In the genomic region with DNA sequence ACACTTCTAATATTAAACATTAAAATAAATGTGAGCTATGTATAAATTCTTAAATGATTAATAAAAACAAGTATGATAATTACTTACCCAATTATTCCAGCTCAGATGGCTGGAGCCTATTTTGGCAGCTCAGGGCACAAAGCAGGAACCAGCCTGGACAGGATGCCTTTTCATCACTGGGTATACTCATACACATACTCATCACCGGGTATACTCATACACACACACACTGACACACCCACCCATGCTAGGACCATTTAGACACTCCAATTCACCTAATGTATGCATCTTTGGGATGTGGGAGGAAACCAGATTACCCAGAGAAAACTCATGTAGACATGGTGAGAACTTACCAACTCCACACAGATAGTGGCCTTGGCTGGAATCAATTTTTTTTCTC, we compare ENCODE assay signal across 23 cellular contexts.
"Had no signal": no experiment of that assay in that cellular context is flagged by ENCODE, and none has a peak within 500 bp of the region (broad histone marks: within the 10 kb centered on the region; RNA-seq: fewer than 3 reads in every experiment).

No MANE protein-coding gene starts in this region.

- ATAC-seq: left cardiac atrium; lower lobe of right lung; natural killer cell treated with Interleukin-12 subunit alpha and Interleukin-12 subunit beta and Interleukin-15 and Interleukin-18, amount 100 ng/mL, for 72 hours had no signal

- H3K9me3 ChIP-seq: esophagus muscularis mucosa, lower lobe of right lung, ovary, right atrium auricular region, sigmoid colon had no signal

- H3K9me3 Mint-ChIP-seq: immature natural killer cell; natural killer cell treated with Interleukin-12 subunit alpha and Interleukin-12 subunit beta and Interleukin-15 and Interleukin-18, amount 100 ng/mL, for 72 hours had no signal

- H2AFZ ChIP-seq: neural progenitor cell had no signal

- DNase-seq: effector CD4-positive, alpha-beta T cell; endodermal cell; foreskin fibroblast; immature natural killer cell; kidney; left cardiac atrium; left ventricle myocardium inferior; lower lobe of right lung; mesenchymal stem cell; midbrain; nucleus accumbens; ovary; sigmoid colon; stimulated activated CD4-positive, alpha-beta T cell treated with anti-CD3 and anti-CD28 coated beads, Interleukin-2, amount 100 ng/mL, for 24 hours; stimulated activated CD4-positive, alpha-beta T cell treated with anti-CD3 and anti-CD28 coated beads, Interleukin-4, amount 100 ng/mL, for 4 hours; stimulated activated naive CD4-positive, alpha-beta T cell treated with Interleukin-2 at 50 U/mL for 16 hours; trophoblast cell had no signal

- H3K27me3 ChIP-seq: esophagus muscularis mucosa, neural progenitor cell, ovary, right atrium auricular region, sigmoid colon had no signal

- H3K4me1 Mint-ChIP-seq: endodermal cell, immature natural killer cell, neural progenitor cell had no signal

- H3K4me3 ChIP-seq: coronary artery, esophagus muscularis mucosa, left ventricle myocardium inferior, lower lobe of right lung, neural progenitor cell, ovary, right atrium auricular region, sigmoid colon, skin epidermis had no signal

- H3K27ac Mint-ChIP-seq: endodermal cell; immature natural killer cell; natural killer cell treated with Interleukin-12 subunit alpha and Interleukin-12 subunit beta and Interleukin-15 and Interleukin-18, amount 100 ng/mL, for 72 hours; neural progenitor cell had no signal

- H3K9ac ChIP-seq: neural progenitor cell had no signal

- H3K4me2 ChIP-seq: neural progenitor cell had no signal

- H3K4me1 ChIP-seq: esophagus muscularis mucosa, left ventricle myocardium inferior, lower lobe of right lung, neural progenitor cell, right atrium auricular region, sigmoid colon had no signal

- H3K36me3 ChIP-seq: esophagus muscularis mucosa, left ventricle myocardium inferior, lower lobe of right lung, neural progenitor cell, ovary, right atrium auricular region, sigmoid colon had no signal

- H3K36me3 Mint-ChIP-seq: immature natural killer cell, neural progenitor cell had no signal

- H3K4me3 Mint-ChIP-seq: endodermal cell; immature natural killer cell; natural killer cell treated with Interleukin-12 subunit alpha and Interleukin-12 subunit beta and Interleukin-15 and Interleukin-18, amount 100 ng/mL, for 72 hours; neural progenitor cell had no signal

- H3K27ac ChIP-seq: coronary artery, esophagus muscularis mucosa, left ventricle myocardium inferior, lower lobe of right lung, neural progenitor cell, ovary, right atrium auricular region, sigmoid colon, skin epidermis had no signal
